Comparison of ENCODE assay signal across 18 cellular contexts in genomic region chr11:35234836-35235235, GRCh38.
DNase-seq lines count a peak whose midpoint lies in the region; ATAC-seq, FAIRE-seq and TF ChIP-seq lines count a peak whose summit lies in the region.
"Had no signal": no experiment of that assay in that cellular context is flagged by ENCODE, and none has a peak within 500 bp of the region (broad histone marks: within the 10 kb centered on the region; RNA-seq: fewer than 3 reads in every experiment).

No MANE protein-coding gene starts in this region.

- no peaks in the 10 kb centered on the region for H3K9me3 ChIP-seq in CD8-positive, alpha-beta T cell (ENCODE audit: low read length)
- H3K9me3 ChIP-seq in astrocyte (ENCODE audit: insufficient read depth, low read depth, low read length): no peaks in the 10 kb centered on the region
- H3K9me3 ChIP-seq in endodermal cell (ENCODE audit: control insufficient read depth, low read length): peaks cover 4% of the 10 kb centered on the region
- H3K9me3 ChIP-seq: prostate gland, SK-N-SH, thoracic aorta had no signal

- peaks cover 38% of the 10 kb centered on the region for H3K36me3 Mint-ChIP-seq in CD8-positive, alpha-beta T cell
- H3K36me3 Mint-ChIP-seq in HFFc6 (ENCODE audit: low read depth) (peaks cover 44% of the 10 kb centered on the region), astrocyte (ENCODE audit: low read depth, unreplicated experiment) (peaks cover 3% of the 10 kb centered on the region), endodermal cell (ENCODE audit: low read depth) (no peaks in the 10 kb centered on the region)

- H3K9me3 Mint-ChIP-seq in CD8-positive, alpha-beta T cell: peaks cover 22% of the 10 kb centered on the region
- H3K9me3 Mint-ChIP-seq in HFFc6 (peaks cover 8% of the 10 kb centered on the region; the same call in 1 of the 2 replicates), astrocyte (ENCODE audit: unreplicated experiment) (peaks cover 4% of the 10 kb centered on the region), endodermal cell (peaks cover 8% of the 10 kb centered on the region)

- peaks cover 32% of the 10 kb centered on the region for H3K4me1 ChIP-seq in CD8-positive, alpha-beta T cell (ENCODE audit: insufficient read depth, low read length)
- H3K4me1 ChIP-seq in astrocyte (ENCODE audit: insufficient read depth, low read length) (peaks cover 18% of the 10 kb centered on the region), endodermal cell (ENCODE audit: control insufficient read depth, insufficient read depth, low read length) (no peaks in the 10 kb centered on the region)
- H3K4me1 ChIP-seq: prostate gland had no signal

- H3K4me3 ChIP-seq in CD8-positive, alpha-beta T cell (ENCODE audit: low read depth, low read length): no peak overlapping the region
- no peak overlapping the region for H3K4me3 ChIP-seq in astrocyte (ENCODE audit: insufficient read depth, low read depth, low read length)
- no peak overlapping the region for H3K4me3 ChIP-seq in endodermal cell (ENCODE audit: low read length)
- H3K4me3 ChIP-seq: heart right ventricle, prostate gland, thoracic aorta had no signal

- H3K4me1 Mint-ChIP-seq in CD8-positive, alpha-beta T cell (ENCODE audit: low read depth): peaks cover 60% of the 10 kb centered on the region
- H3K4me1 Mint-ChIP-seq in HFFc6 (ENCODE audit: low read depth): peaks cover 81% of the 10 kb centered on the region
- H3K4me1 Mint-ChIP-seq in astrocyte (ENCODE audit: low read depth, unreplicated experiment): peaks cover 8% of the 10 kb centered on the region
- peaks cover 9% of the 10 kb centered on the region for H3K4me1 Mint-ChIP-seq in endodermal cell

- H3K4me3 Mint-ChIP-seq in CD8-positive, alpha-beta T cell: no peak overlapping the region
- H3K4me3 Mint-ChIP-seq in HFFc6: no peak overlapping the region
- no peak overlapping the region for H3K4me3 Mint-ChIP-seq in astrocyte (ENCODE audit: unreplicated experiment)
- H3K4me3 Mint-ChIP-seq in endodermal cell: no peak overlapping the region
- H3K4me3 Mint-ChIP-seq: stimulated activated memory B cell treated with anti-CD40 and anti-IgM and Interleukin-4, amounts not matched to agents 10 μg/mL and 1 μg/mL and 100 μg/mL, for 72 hours had no signal

- CTCF ChIA-PET in CD8-positive, alpha-beta T cell (lab: Charles Lee): interaction anchor here (1.1 to 1.6 kb wide), 4 partner anchors 9 to 148 kb away, joined by 3 read pairs; no protein-coding TSS in a partner anchor

- H3K79me2 ChIP-seq in astrocyte (ENCODE audit: insufficient read depth, low read length): no peaks in the 10 kb centered on the region

- DNase-seq in CD8-positive, alpha-beta T cell: no peak
- no peak for DNase-seq in HFFc6
- peak; percentile 36 for DNase-seq in astrocyte (ENCODE audit: low read depth)
- DNase-seq in kidney glomerular epithelial cell (lab: John Stamatoyannopoulos, UW): peak; percentile 37
- DNase-seq in endodermal cell: no peak
- no peak for DNase-seq in T-helper 1 cell
- DNase-seq: DMS79 treated with DMSO at 0.1 percent for 48 hours; heart right ventricle; left ventricle myocardium superior; midbrain; NCI-H187; SK-N-SH; stimulated activated CD4-positive, alpha-beta T cell treated with anti-CD3 and anti-CD28 coated beads, Interleukin-2, amount 100 ng/mL, for 24 hours had no signal

- no peak overlapping the region for H3K4me2 ChIP-seq in astrocyte (ENCODE audit: low read length)
- H3K4me2 ChIP-seq: SK-N-SH had no signal

- H2AFZ ChIP-seq in astrocyte (ENCODE audit: low read depth, low read length): no peak overlapping the region

- no peak for TF ChIP-seq CTCF in CD8-positive, alpha-beta T cell (IDR thresholded peaks at IDR 0.05)
- no peak for TF ChIP-seq CTCF in HFFc6 (IDR thresholded peaks at IDR 0.05)
- no peak for TF ChIP-seq CTCF in astrocyte (IDR thresholded peaks at IDR 0.05; ENCODE audit: insufficient read depth, low read depth, low read length)
- no peak for TF ChIP-seq CTCF in endodermal cell (conservative IDR thresholded peaks at IDR 0.05)

- no peaks in the 10 kb centered on the region for H3K27me3 Mint-ChIP-seq in CD8-positive, alpha-beta T cell (ENCODE audit: low read depth)
- H3K27me3 Mint-ChIP-seq in HFFc6 (ENCODE audit: insufficient read depth): peaks cover 34% of the 10 kb centered on the region
- H3K27me3 Mint-ChIP-seq in astrocyte (ENCODE audit: low read depth, unreplicated experiment): no peaks in the 10 kb centered on the region
- peaks cover 15% of the 10 kb centered on the region for H3K27me3 Mint-ChIP-seq in endodermal cell (ENCODE audit: insufficient read depth)
- H3K27me3 Mint-ChIP-seq: stimulated activated memory B cell treated with anti-CD40 and anti-IgM and Interleukin-4, amounts not matched to agents 10 μg/mL and 1 μg/mL and 100 μg/mL, for 72 hours had no signal

- H4K20me1 ChIP-seq in astrocyte (ENCODE audit: insufficient read depth, low read length): no peaks in the 10 kb centered on the region

- peak overlapping the region; percentile 38 for H3K27ac Mint-ChIP-seq in CD8-positive, alpha-beta T cell
- H3K27ac Mint-ChIP-seq in HFFc6: peak overlapping the region; percentile 90
- H3K27ac Mint-ChIP-seq in astrocyte (ENCODE audit: unreplicated experiment): no peak overlapping the region
- H3K27ac Mint-ChIP-seq in endodermal cell: no peak overlapping the region

- H3K27me3 ChIP-seq in CD8-positive, alpha-beta T cell (ENCODE audit: insufficient read depth, low read length): no peaks in the 10 kb centered on the region
- no peaks in the 10 kb centered on the region for H3K27me3 ChIP-seq in astrocyte (ENCODE audit: insufficient read depth, low read length)
- no peaks in the 10 kb centered on the region for H3K27me3 ChIP-seq in endodermal cell (ENCODE audit: control insufficient read depth, insufficient read depth, low read length, poor library complexity, severe bottlenecking)
- H3K27me3 ChIP-seq: heart right ventricle had no signal

- FAIRE-seq in astrocyte (lab: Jason Lieb, UNC): no peak
- FAIRE-seq: endothelial cell of umbilical vein had no signal

- H3K36me3 ChIP-seq in CD8-positive, alpha-beta T cell (ENCODE audit: insufficient read depth, low read length): peaks cover 17% of the 10 kb centered on the region
- peaks cover 18% of the 10 kb centered on the region for H3K36me3 ChIP-seq in astrocyte (ENCODE audit: insufficient read depth, low read length)
- no peaks in the 10 kb centered on the region for H3K36me3 ChIP-seq in endodermal cell (ENCODE audit: control insufficient read depth, insufficient read depth, low read length)
- H3K36me3 ChIP-seq: prostate gland, thoracic aorta had no signal

- no peak for ATAC-seq in CD8-positive, alpha-beta T cell
- ATAC-seq in GM18861 (IDR thresholded peaks at IDR 0.05; ENCODE audit: unreplicated experiment): no peak
- ATAC-seq: heart right ventricle; left ventricle myocardium superior; stimulated activated memory B cell treated with anti-CD40 and anti-IgM and Interleukin-4, amounts not matched to agents 10 μg/mL and 1 μg/mL and 100 μg/mL, for 72 hours had no signal

- H3K9ac ChIP-seq in astrocyte (ENCODE audit: low read length) (no peak overlapping the region), endodermal cell (ENCODE audit: extremely low read depth, low read length, poor library complexity, severe bottlenecking) (no peak overlapping the region)
- H3K9ac ChIP-seq: SK-N-SH had no signal

- WGBS in endodermal cell (ENCODE audit: insufficient coverage in 1 of 2, insufficient read length in 1 of 2), 2 experiments: 92 to 100% methylated on average over 1 to 3 of the region's 3 CpGs

- POLR2A ChIA-PET in CD8-positive, alpha-beta T cell (lab: Charles Lee): interaction anchor here (1.1 to 3.1 kb wide), 3 partner anchors 9 to 12 kb away, joined by 3 to 17 read pairs (median 7); no protein-coding TSS in a partner anchor

- intact Hi-C loops in CD8-positive, alpha-beta T cell (cut with DNase I, micrococcal nuclease): loop anchor here in 1 of 2 experiments (2.0 to 5.0 kb wide), 5 partner anchors 18 to 308 kb away; no protein-coding TSS in a partner anchor

- no peak overlapping the region for H3K27ac ChIP-seq in CD8-positive, alpha-beta T cell (ENCODE audit: low read depth, low read length)
- H3K27ac ChIP-seq in astrocyte (ENCODE audit: low read depth, low read length) (no peak overlapping the region), endodermal cell (ENCODE audit: low read depth, low read length) (no peak overlapping the region)
- H3K27ac ChIP-seq: prostate gland, thoracic aorta had no signal

Comparison
In these comparisons a context has a peak if more than half of its experiments do, and no peak if none do; other contexts are left out.
1. DNase-seq: peak in astrocyte (single experiment) and kidney glomerular epithelial cell (single experiment); none in CD8-positive, alpha-beta T cell (0 of 7), HFFc6 (single experiment), endodermal cell (single experiment) and T-helper 1 cell (0 of 5).
2. H3K27ac Mint-ChIP-seq: peak in CD8-positive, alpha-beta T cell (single experiment) and HFFc6 (single experiment); none in astrocyte (single experiment) and endodermal cell (single experiment).